Comparison of ENCODE assay signal across 8 cellular contexts in genomic region chr16:29700253-29700987, GRCh38. TPM values are rescaled to one million over a fixed set of nuclear protein-coding genes. Genes with fewer than 3 reads are reported as not detected.
DNase-seq lines count a peak whose midpoint lies in the region; ATAC-seq and TF ChIP-seq lines count a peak whose summit lies in the region.

No MANE protein-coding gene starts in this region.

- H3K4me3 ChIP-seq in AG04449 (ENCODE audit: low read depth, low read length) = no peak overlapping the region

- POLR2A ChIA-PET in AG04449 (lab: Yijun Ruan, JAX) = no interaction called here

- DNase-seq in AG04449 (ENCODE audit: low read depth, low spot score) (peak; percentile 28), GOT3 (lab: John Stamatoyannopoulos, UW) (peak; percentile 34), NCI-H446 treated with DMSO at 0.1 percent for 48 hours (lab: John Stamatoyannopoulos, UW) (peak; percentile 68), cerebellum (ENCODE audit: low spot score) (peak; percentile 74), left lobe of liver (ENCODE audit: low spot score) (peak; percentile 69), NCI-H1436 (lab: John Stamatoyannopoulos, UW) (no peak)
- DNase-seq in activated CD4-positive, alpha-beta T cell treated with anti-CD3 and anti-CD28 coated beads for 4 hours = peak; percentile 66 to 71
- peak; percentile 78 for DNase-seq in stimulated activated CD4-positive, alpha-beta T cell treated with anti-CD3 and anti-CD28 coated beads, Interleukin-4, amount 100 ng/mL, for 24 hours

- CTCF ChIA-PET in AG04449 (lab: Yijun Ruan, JAX) = interaction anchor here (0.7 to 10.9 kb wide), 30 partner anchors 10 to 586 kb away, joined by 3 to 124 read pairs (median 7); partner anchors contain the start of genes C16orf92, KCTD13, KIF22 and QPRT

- peak; percentile 94 for ATAC-seq in left lobe of liver

- TF ChIP-seq CTCF in AG04449 (IDR thresholded peaks at IDR 0.05; ENCODE audit: insufficient read depth, low read length, missing control alignments) = peak; percentile 83

RNA-seq across cellular contexts. Expression of gene QPRT, which starts 21.4 kb away (rescaled TPM):
- 7.6 TPM for total RNA-seq in cerebellum
- 143 TPM for total RNA-seq in left lobe of liver

RNA-seq across cellular contexts. Expression of gene SPN, which starts 37.4 kb away (rescaled TPM):
- total RNA-seq in cerebellum (0.36 TPM), left lobe of liver (1.3 TPM)

RNA-seq across cellular contexts. Expression of gene C16orf54, which starts 45.4 kb away (rescaled TPM):
- 0.27 TPM for total RNA-seq in cerebellum
- total RNA-seq in left lobe of liver = 0.53 TPM

Comparison
In these comparisons a context has a peak if more than half of its experiments do, and no peak if none do; other contexts are left out.
1. RNA of gene QPRT, which starts 21.4 kb away (total RNA-seq): 143 TPM in left lobe of liver (single experiment); 7.6 TPM in cerebellum (single experiment); every median in the first group is over 10 times any median in the second.